In the genomic region with DNA sequence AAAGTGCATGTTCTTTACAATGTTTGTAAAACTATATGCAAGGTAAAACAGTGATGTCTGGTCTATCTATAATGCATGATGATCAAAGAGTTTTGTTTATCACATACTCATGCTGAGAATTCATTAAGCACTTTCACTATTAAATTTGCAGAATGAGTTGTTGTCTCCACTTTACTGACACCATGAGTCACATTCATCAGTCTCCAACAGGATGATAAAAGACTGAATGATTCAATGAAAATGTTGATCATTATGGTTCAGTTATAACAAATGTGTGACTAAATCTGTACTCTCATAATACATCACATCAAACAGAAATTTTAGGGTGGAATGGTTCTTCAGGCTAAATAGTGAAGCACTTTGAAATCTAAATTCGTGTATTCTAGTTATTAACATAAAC, we compare ENCODE assay signal across 19 cellular contexts.
"Had no signal": no experiment of that assay in that cellular context is flagged by ENCODE, and none has a peak within 500 bp of the region (broad histone marks: within the 10 kb centered on the region; RNA-seq: fewer than 3 reads in every experiment).

No MANE protein-coding gene starts in this region.

- H3K27me3 Mint-ChIP-seq: dendritic cell treated with granulocyte-macrophage colony-stimulating factor and Interleukin-4, amounts not matched to agents 40 ng/mL and 50 ng/mL, for 4 days; memory B cell; naive B cell had no signal

- H3K27me3 ChIP-seq: adrenal gland, cardiac muscle cell, esophagus squamous epithelium had no signal

- ATAC-seq: left ventricle myocardium superior had no signal

- H3K4me3 Mint-ChIP-seq: activated T-helper 1 cell treated with anti-CD3 and anti-CD28 coated beads, Interleukin-12 subunit alpha, Interleukin-12 subunit beta, Interleukin-2, Interleukin-4 antibody, amounts not matched to agents 30 ng/mL and 10 ng/mL and 1 ng/mL, durations not matched to agents 14 hours and 24 hours and 36 hours; dendritic cell treated with granulocyte-macrophage colony-stimulating factor and Interleukin-4, amounts not matched to agents 40 ng/mL and 50 ng/mL, for 4 days; memory B cell; naive B cell; neural crest cell had no signal

- H3K27ac Mint-ChIP-seq: activated naive CD4-positive, alpha-beta T cell treated with anti-CD3 and anti-CD28 coated beads, Interleukin-2, amount 50 U/mL, for 72 hours; activated T-helper 1 cell treated with anti-CD3 and anti-CD28 coated beads, Interleukin-12 subunit alpha, Interleukin-12 subunit beta, Interleukin-2, Interleukin-4 antibody, amounts not matched to agents 30 ng/mL and 10 ng/mL and 1 ng/mL, durations not matched to agents 14 hours and 24 hours and 36 hours; dendritic cell treated with granulocyte-macrophage colony-stimulating factor and Interleukin-4, amounts not matched to agents 40 ng/mL and 50 ng/mL, for 4 days; memory B cell; naive B cell had no signal

- H3K36me3 Mint-ChIP-seq: activated naive CD4-positive, alpha-beta T cell treated with anti-CD3 and anti-CD28 coated beads, Interleukin-2, amount 50 U/mL, for 72 hours; memory B cell; naive B cell had no signal

- H3K4me1 ChIP-seq: adrenal gland, esophagus squamous epithelium had no signal

- H3K36me3 ChIP-seq: adrenal gland, cardiac muscle cell, esophagus squamous epithelium had no signal

- H3K4me3 ChIP-seq: adrenal gland, cardiac muscle cell, esophagus squamous epithelium had no signal

- H3K27ac ChIP-seq: adrenal gland, cardiac muscle cell, esophagus squamous epithelium had no signal

- H3K9me3 Mint-ChIP-seq: activated T-helper 1 cell treated with anti-CD3 and anti-CD28 coated beads, Interleukin-12 subunit alpha, Interleukin-12 subunit beta, Interleukin-2, Interleukin-4 antibody, amounts not matched to agents 30 ng/mL and 10 ng/mL and 1 ng/mL, durations not matched to agents 14 hours and 24 hours and 36 hours; dendritic cell treated with granulocyte-macrophage colony-stimulating factor and Interleukin-4, amounts not matched to agents 40 ng/mL and 50 ng/mL, for 4 days had no signal

- DNase-seq: activated CD4-positive, alpha-beta T cell treated with anti-CD3 and anti-CD28 coated beads, Interleukin-2, amount 50 U/mL, for 4 hours; activated CD4-positive, CD25-positive, alpha-beta regulatory T cell treated with anti-CD3 and anti-CD28 coated beads, Interleukin-2, amount 50 U/mL, for 72 hours; activated gamma-delta T cell treated with Interleukin-2 at 50 U/mL for 16 hours; adrenal gland; effector CD8-positive, alpha-beta T cell; esophagus squamous epithelium; hypothalamus; left ventricle myocardium superior; naive B cell; stimulated activated CD4-positive, alpha-beta T cell treated with anti-CD3 and anti-CD28 coated beads, Interleukin-12 subunit alpha, Interleukin-12 subunit beta, amount 100 ng/mL, for 4 hours; stimulated activated CD4-positive, alpha-beta T cell treated with anti-CD3 and anti-CD28 coated beads, Interleukin-1b, Interleukin-23, amount 100 ng/mL, for 48 hours; stimulated activated CD8-positive, alpha-beta memory T cell treated with anti-CD3 and anti-CD28 coated beads, Interleukin-4, amount 100 ng/mL, for 48 hours; stimulated activated naive CD4-positive, alpha-beta T cell had no signal

- H3K9me3 ChIP-seq: adrenal gland, esophagus squamous epithelium had no signal

- H3K4me1 Mint-ChIP-seq: memory B cell, naive B cell had no signal
